In the genomic region with DNA sequence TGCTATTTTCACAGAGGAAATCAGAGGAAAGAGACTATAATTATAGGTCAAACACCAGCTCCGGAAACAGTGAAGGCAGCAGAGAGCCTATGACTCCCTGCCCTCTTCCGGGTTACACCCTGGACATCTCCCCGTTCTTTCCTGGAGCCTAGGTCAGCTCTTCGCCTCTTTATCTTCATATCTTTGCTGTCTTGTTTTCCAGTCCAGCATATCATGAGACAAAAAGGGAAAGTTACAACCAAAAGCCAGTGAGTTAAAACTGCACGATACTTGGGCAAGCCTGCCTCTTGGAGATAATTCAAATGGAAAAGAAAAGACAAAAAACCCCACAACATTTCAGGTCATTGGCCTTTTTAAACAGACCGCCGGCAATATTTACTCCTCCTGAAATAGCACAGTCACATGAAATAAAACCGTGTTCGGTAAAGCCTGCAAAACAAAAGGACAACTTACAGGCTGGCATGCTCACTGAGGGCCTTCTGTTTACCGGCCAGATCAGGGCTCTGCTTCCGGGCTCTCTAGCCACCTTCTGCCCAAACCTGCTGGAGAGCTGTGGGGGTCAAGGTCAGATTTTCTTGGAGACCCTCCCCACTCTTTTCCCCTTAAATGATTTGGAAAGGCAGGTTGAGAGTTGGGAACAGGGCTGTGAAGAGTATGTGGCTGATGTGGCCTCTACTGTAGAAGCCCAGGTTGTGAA, we compare ENCODE assay signal across 14 cellular contexts. TPM values are rescaled to one million over a fixed set of nuclear protein-coding genes. Genes with fewer than 3 reads are reported as not detected.
DNase-seq lines count a peak whose midpoint lies in the region; ATAC-seq and TF ChIP-seq lines count a peak whose summit lies in the region.
"Had no signal": no experiment of that assay in that cellular context is flagged by ENCODE, and none has a peak within 500 bp of the region (broad histone marks: within the 10 kb centered on the region; RNA-seq: fewer than 3 reads in every experiment).

No MANE protein-coding gene starts in this region.

- H3K4me3 Mint-ChIP-seq in CD8-positive, alpha-beta memory T cell, result peak overlapping the region in 4 of 7 donors; percentile 19 to 81 (median 66)
- H3K4me3 Mint-ChIP-seq: activated T-cell treated with anti-CD3 and anti-CD28 coated beads, Interleukin-2, amount 50 U/mL, for 4 hours; GM23338 had no signal

- ATAC-seq in esophagus mucosa, result no peak
- ATAC-seq: activated T-cell treated with anti-CD3 and anti-CD28 coated beads, Interleukin-2, amount 50 U/mL, for 4 hours; GM23338 had no signal

- peak overlapping the region; percentile 92 for H2AFZ ChIP-seq in osteoblast (ENCODE audit: low read length)
- H2AFZ ChIP-seq in smooth muscle cell (ENCODE audit: low read depth), result no peak overlapping the region
- H2AFZ ChIP-seq: GM23338 had no signal

- H3K9me3 ChIP-seq in CD8-positive, alpha-beta memory T cell (ENCODE audit: low read length), result no peaks in the 10 kb centered on the region
- no peaks in the 10 kb centered on the region for H3K9me3 ChIP-seq in osteoblast (ENCODE audit: low read depth, low read length)
- no peaks in the 10 kb centered on the region for H3K9me3 ChIP-seq in smooth muscle cell (replicated peaks; ENCODE audit: low read depth)
- H3K9me3 ChIP-seq: thoracic aorta had no signal

- peaks cover 6 to 20% (median 12%) of the 10 kb centered on the region in 3 donors for H3K4me1 Mint-ChIP-seq in CD8-positive, alpha-beta memory T cell
- H3K4me1 Mint-ChIP-seq: GM23338 had no signal

- no peak for DNase-seq in CD8-positive, alpha-beta memory T cell
- peak; percentile 85 for DNase-seq in SK-MEL-5 (ENCODE audit: low read depth, low spot score)
- peak; percentile 32 for DNase-seq in fibroblast of peridontal ligament (ENCODE audit: extremely low read depth)
- peak; percentile 55 for DNase-seq in osteoblast (ENCODE audit: insufficient read length, low spot score, missing footprints)
- DNase-seq in brain microvascular endothelial cell, result no peak
- DNase-seq in smooth muscle cell (lab: John Stamatoyannopoulos, UW; ENCODE audit: unreplicated experiment), result no peak
- DNase-seq in NCI-H82 (lab: John Stamatoyannopoulos, UW), result no peak
- DNase-seq: activated T-cell treated with anti-CD3 and anti-CD28 coated beads, Interleukin-2, amount 50 U/mL, for 4 hours; effector CD8-positive, alpha-beta T cell; NCI-H187 had no signal

- H3K4me1 ChIP-seq in CD8-positive, alpha-beta memory T cell (ENCODE audit: insufficient read depth, low read length), result peaks cover 6% of the 10 kb centered on the region
- peaks cover 10% of the 10 kb centered on the region for H3K4me1 ChIP-seq in osteoblast (ENCODE audit: insufficient read depth, low read length)
- no peaks in the 10 kb centered on the region for H3K4me1 ChIP-seq in smooth muscle cell (ENCODE audit: low read depth)

- H3F3A ChIP-seq in smooth muscle cell (ENCODE audit: low read depth), result no peaks in the 10 kb centered on the region

- no peak for TF ChIP-seq CTCF in osteoblast (IDR thresholded peaks at IDR 0.05; ENCODE audit: extremely low read depth, low read depth, low read length)
- TF ChIP-seq CTCF in brain microvascular endothelial cell (IDR thresholded peaks at IDR 0.05; ENCODE audit: low read depth, low read length, missing control alignments), result no peak
- TF ChIP-seq CTCF in smooth muscle cell (IDR thresholded peaks at IDR 0.05; ENCODE audit: borderline replicate concordance, insufficient read depth, poor library complexity, severe bottlenecking), result no peak

- CTCF ChIA-PET in CD8-positive, alpha-beta memory T cell (lab: Charles Lee), result no interaction called here

- H3K79me2 ChIP-seq in osteoblast (ENCODE audit: insufficient read depth, low read length), result no peaks in the 10 kb centered on the region
- no peaks in the 10 kb centered on the region for H3K79me2 ChIP-seq in smooth muscle cell (ENCODE audit: low read depth)

- no peaks in the 10 kb centered on the region for H3K36me3 Mint-ChIP-seq in CD8-positive, alpha-beta memory T cell

- H3K4me3 ChIP-seq in CD8-positive, alpha-beta memory T cell (ENCODE audit: low read length), result no peak overlapping the region
- H3K4me3 ChIP-seq in osteoblast (ENCODE audit: insufficient read depth, low read length), result peak overlapping the region; percentile 34
- H3K4me3 ChIP-seq in brain microvascular endothelial cell (ENCODE audit: low read depth, low read length), result no peak overlapping the region
- H3K4me3 ChIP-seq in smooth muscle cell, result no peak overlapping the region
- H3K4me3 ChIP-seq: GM23338, SK-N-MC, thoracic aorta had no signal

- WGBS in smooth muscle cell (ENCODE audit: low lambda C conversion rate), result 89% methylated on average over 11 of the region's 11 CpGs

- no peaks in the 10 kb centered on the region for H3K9me3 Mint-ChIP-seq in CD8-positive, alpha-beta memory T cell
- H3K9me3 Mint-ChIP-seq: activated T-cell treated with anti-CD3 and anti-CD28 coated beads, Interleukin-2, amount 50 U/mL, for 4 hours; GM23338 had no signal

- H3K9ac ChIP-seq in smooth muscle cell (ENCODE audit: low read depth), result no peak overlapping the region

- H4K20me1 ChIP-seq in osteoblast (ENCODE audit: insufficient read depth, low read length) (no peaks in the 10 kb centered on the region), smooth muscle cell (ENCODE audit: low read depth) (no peaks in the 10 kb centered on the region)

- peak overlapping the region; percentile 81 for H3K27ac ChIP-seq in CD8-positive, alpha-beta memory T cell (ENCODE audit: low read depth, low read length)
- H3K27ac ChIP-seq in osteoblast (ENCODE audit: low read depth, low read length) (no peak overlapping the region), brain microvascular endothelial cell (no peak overlapping the region), smooth muscle cell (ENCODE audit: low read depth) (no peak overlapping the region)
- H3K27ac ChIP-seq: SK-N-MC, thoracic aorta had no signal

- peaks cover 2 to 4% of the 10 kb centered on the region in 2 donors for H3K27me3 Mint-ChIP-seq in CD8-positive, alpha-beta memory T cell

- no peaks in the 10 kb centered on the region for H3K36me3 ChIP-seq in CD8-positive, alpha-beta memory T cell (ENCODE audit: insufficient read depth, low read length)
- H3K36me3 ChIP-seq in osteoblast (ENCODE audit: insufficient read depth, low read length) (no peaks in the 10 kb centered on the region), brain microvascular endothelial cell (replicated peaks) (no peaks in the 10 kb centered on the region), smooth muscle cell (ENCODE audit: low read depth) (no peaks in the 10 kb centered on the region)
- H3K36me3 ChIP-seq: thoracic aorta had no signal

- H3K27ac Mint-ChIP-seq in CD8-positive, alpha-beta memory T cell, result peak overlapping the region in 6 of 8 donors; percentile 56 to 89 (median 86)
- H3K27ac Mint-ChIP-seq: GM23338 had no signal

- POLR2A ChIA-PET in CD8-positive, alpha-beta memory T cell (lab: Charles Lee), result no interaction called here

- in situ Hi-C loops in SK-MEL-5 (cut with HindIII; ENCODE audit: low pct_unique_long_range_greater_than_20kb, low sequenced_read_pairs), result no loop called here
- in situ Hi-C loops in brain microvascular endothelial cell (cut with HindIII; ENCODE audit: low pct_ligation_motif_present, low sequenced_read_pairs), result no loop called here

- H3K4me2 ChIP-seq in osteoblast (ENCODE audit: insufficient read depth, low read length) (peak overlapping the region; percentile 51), smooth muscle cell (no peak overlapping the region)
- H3K4me2 ChIP-seq: GM23338 had no signal

- H3K27me3 ChIP-seq in CD8-positive, alpha-beta memory T cell (ENCODE audit: insufficient read depth, low read length, poor library complexity, severe bottlenecking), result no peaks in the 10 kb centered on the region
- H3K27me3 ChIP-seq in osteoblast (ENCODE audit: insufficient read depth, low read length) (no peaks in the 10 kb centered on the region), brain microvascular endothelial cell (replicated peaks) (no peaks in the 10 kb centered on the region), smooth muscle cell (ENCODE audit: low read depth) (no peaks in the 10 kb centered on the region)

RNA-seq across cellular contexts. Expression of gene PPP2R5A, which starts 42.8 kb away (rescaled TPM):
- total RNA-seq in CD8-positive, alpha-beta memory T cell, result 10 to 100 TPM; 46.1 to 46.9 TPM
- polyA plus RNA-seq in CD8-positive, alpha-beta memory T cell, result 51.9 TPM
- 55.8 and 60.0 TPM in 2 replicates for total RNA-seq in SK-MEL-5 (2014; rRNA removed; shearing (Covaris generic))
- 32.4 and 42.6 TPM in 2 replicates for polyA plus RNA-seq in SK-MEL-5 (2015; cell fraction: cytosol; rRNA removed)
- polyA plus RNA-seq in SK-MEL-5 (2015; cell fraction: nucleus; rRNA removed), result 18.2 and 26.7 TPM in 2 replicates
- total RNA-seq in osteoblast (21.4 and 24.8 TPM in 2 replicates), smooth muscle cell (17.6 and 24.9 TPM in 2 replicates), esophagus mucosa (55.7 TPM)
- 12.2 and 12.3 TPM in 2 replicates for polyA plus RNA-seq in smooth muscle cell

Comparison
In these comparisons a context has a peak if more than half of its experiments do, and no peak if none do; other contexts are left out.
1. DNase-seq: peak in SK-MEL-5 (single experiment), fibroblast of peridontal ligament (single experiment) and osteoblast (single experiment); none in CD8-positive, alpha-beta memory T cell (0 of 5), brain microvascular endothelial cell (single experiment), smooth muscle cell (single experiment) and NCI-H82 (single experiment).